13 cellular contexts compared by ENCODE assay signal in genomic region chr16:11101283-11101682, GRCh38.
DNase-seq lines count a peak whose midpoint lies in the region; ATAC-seq and TF ChIP-seq lines count a peak whose summit lies in the region.
"Had no signal": no experiment of that assay in that cellular context is flagged by ENCODE, and none has a peak within 500 bp of the region (broad histone marks: within the 10 kb centered on the region; RNA-seq: fewer than 3 reads in every experiment).

No MANE protein-coding gene starts in this region.

- peaks cover 35% of the 10 kb centered on the region for H3K36me3 Mint-ChIP-seq in activated CD4-positive, alpha-beta T cell treated with anti-CD3 and anti-CD28 coated beads, Interleukin-2, amount 10 ng/mL, durations not matched to agents 7 days and 5 days (ENCODE audit: low read depth)
- H3K36me3 Mint-ChIP-seq in activated CD4-positive, alpha-beta memory T cell treated with anti-CD3 and anti-CD28 coated beads for 36 hours, result peaks cover 12% of the 10 kb centered on the region

- CTCF ChIA-PET in activated CD4-positive, alpha-beta T cell treated with anti-CD3 and anti-CD28 coated beads, Interleukin-2, amount 10 ng/mL, durations not matched to agents 7 days and 5 days (lab: Charles Lee), result interaction anchor here (1.2 to 3.0 kb wide), 5 partner anchors 19 to 62 kb away, joined by 3 to 15 read pairs (median 4); no protein-coding TSS in a partner anchor
- CTCF ChIA-PET in activated CD4-positive, alpha-beta memory T cell treated with anti-CD3 and anti-CD28 coated beads for 36 hours (lab: Charles Lee), result interaction anchor here (1.2 to 2.1 kb wide), 3 partner anchors 11 to 49 kb away, joined by 3 to 16 read pairs (median 14); no protein-coding TSS in a partner anchor

- H3K9me3 ChIP-seq in hepatocyte (ENCODE audit: low read depth), result no peaks in the 10 kb centered on the region
- H3K9me3 ChIP-seq: A549 had no signal

- H3K79me2 ChIP-seq in hepatocyte, result no peaks in the 10 kb centered on the region

- DNase-seq in activated CD4-positive, alpha-beta T cell treated with anti-CD3 and anti-CD28 coated beads, Interleukin-2, amount 10 ng/mL, durations not matched to agents 7 days and 5 days, result no peak
- no peak for DNase-seq in activated CD4-positive, alpha-beta T cell treated with anti-CD3 and anti-CD28 coated beads, Interleukin-2, amount 50 U/mL, for 48 hours
- DNase-seq in activated CD4-positive, alpha-beta memory T cell treated with anti-CD3 and anti-CD28 coated beads for 36 hours, result no peak
- DNase-seq in hepatocyte (ENCODE audit: low spot score) (no peak), dermis blood vessel endothelial cell (no peak), sciatic nerve (ENCODE audit: low spot score) (no peak)
- DNase-seq in stimulated activated CD8-positive, alpha-beta memory T cell treated with anti-CD3 and anti-CD28 coated beads, Interleukin-4, amount 100 ng/mL, for 48 hours, result peak; percentile 34
- DNase-seq: activated CD4-positive, alpha-beta T cell treated with anti-CD3 and anti-CD28 coated beads, Interleukin-2, amount 50 U/mL, for 1 hour; Karpas-422; NCI-H1436 treated with DMSO at 0.1 percent for 48 hours; SW 1271 had no signal

- H3K4me1 ChIP-seq in hepatocyte (ENCODE audit: insufficient read depth), result peaks cover 42% of the 10 kb centered on the region
- H3K4me1 ChIP-seq: A549 had no signal

- no peaks in the 10 kb centered on the region for H4K20me1 ChIP-seq in hepatocyte (ENCODE audit: insufficient read depth, poor library complexity, severe bottlenecking)

- H3K27ac Mint-ChIP-seq in activated CD4-positive, alpha-beta T cell treated with anti-CD3 and anti-CD28 coated beads, Interleukin-2, amount 10 ng/mL, durations not matched to agents 7 days and 5 days, result peak overlapping the region; percentile 87
- H3K27ac Mint-ChIP-seq in activated CD4-positive, alpha-beta memory T cell treated with anti-CD3 and anti-CD28 coated beads for 36 hours, result peak overlapping the region; percentile 92

- peak overlapping the region; percentile 78 for H3K27ac ChIP-seq in hepatocyte
- H3K27ac ChIP-seq: A549 had no signal

- no peak overlapping the region for H3K4me2 ChIP-seq in hepatocyte
- H3K4me2 ChIP-seq: A549 had no signal

- 88% methylated on average over 6 of the region's 6 CpGs for WGBS in hepatocyte (ENCODE audit: low lambda C conversion rate, missing lambda C conversion rate)

- H3K27me3 ChIP-seq in hepatocyte, result no peaks in the 10 kb centered on the region

- POLR2A ChIA-PET in activated CD4-positive, alpha-beta T cell treated with anti-CD3 and anti-CD28 coated beads, Interleukin-2, amount 10 ng/mL, durations not matched to agents 7 days and 5 days (lab: Charles Lee), result interaction anchor here (0.6 to 0.7 kb wide), 2 partner anchors 45 to 137 kb away, joined by 5 to 10 read pairs; no protein-coding TSS in a partner anchor
- POLR2A ChIA-PET in activated CD4-positive, alpha-beta memory T cell treated with anti-CD3 and anti-CD28 coated beads for 36 hours (lab: Charles Lee), result interaction anchor here (1.4 to 2.0 kb wide), 2 partner anchors 11 to 118 kb away, joined by 3 to 9 read pairs; no protein-coding TSS in a partner anchor

- no peak overlapping the region for H3K4me3 Mint-ChIP-seq in activated CD4-positive, alpha-beta T cell treated with anti-CD3 and anti-CD28 coated beads, Interleukin-2, amount 10 ng/mL, durations not matched to agents 7 days and 5 days
- no peak overlapping the region for H3K4me3 Mint-ChIP-seq in activated CD4-positive, alpha-beta memory T cell treated with anti-CD3 and anti-CD28 coated beads for 36 hours

- no peak for TF ChIP-seq CTCF in hepatocyte (IDR thresholded peaks at IDR 0.05; ENCODE audit: poor library complexity)

- H2AFZ ChIP-seq in hepatocyte, result no peak overlapping the region

- intact Hi-C loops in activated CD4-positive, alpha-beta memory T cell treated with anti-CD3 and anti-CD28 coated beads for 36 hours (cut with micrococcal nuclease), result loop anchor here (2.0 to 5.0 kb wide), 2 partner anchors 14 to 76 kb away; no protein-coding TSS in a partner anchor
- intact Hi-C loops in sciatic nerve (cut with DNase I), result no loop called here

- ATAC-seq in sciatic nerve (no peak), HG03159 (IDR thresholded peaks at IDR 0.05; ENCODE audit: unreplicated experiment) (no peak)
- ATAC-seq: A549 had no signal

- no peaks in the 10 kb centered on the region for H3K9me2 ChIP-seq in hepatocyte (replicated peaks; ENCODE audit: insufficient read depth)

- no peaks in the 10 kb centered on the region for H3K27me3 Mint-ChIP-seq in activated CD4-positive, alpha-beta T cell treated with anti-CD3 and anti-CD28 coated beads, Interleukin-2, amount 10 ng/mL, durations not matched to agents 7 days and 5 days
- no peaks in the 10 kb centered on the region for H3K27me3 Mint-ChIP-seq in activated CD4-positive, alpha-beta memory T cell treated with anti-CD3 and anti-CD28 coated beads for 36 hours

- no peak overlapping the region for H3K4me3 ChIP-seq in hepatocyte
- H3K4me3 ChIP-seq: A549 had no signal

- H3K4me1 Mint-ChIP-seq in activated CD4-positive, alpha-beta T cell treated with anti-CD3 and anti-CD28 coated beads, Interleukin-2, amount 10 ng/mL, durations not matched to agents 7 days and 5 days, result peaks cover 88% of the 10 kb centered on the region
- peaks cover 80% of the 10 kb centered on the region for H3K4me1 Mint-ChIP-seq in activated CD4-positive, alpha-beta memory T cell treated with anti-CD3 and anti-CD28 coated beads for 36 hours (ENCODE audit: low read depth)

- H3K36me3 ChIP-seq in hepatocyte (replicated peaks; ENCODE audit: insufficient read depth, low read depth), result no peaks in the 10 kb centered on the region

- no peaks in the 10 kb centered on the region for H3K9me3 Mint-ChIP-seq in activated CD4-positive, alpha-beta T cell treated with anti-CD3 and anti-CD28 coated beads, Interleukin-2, amount 10 ng/mL, durations not matched to agents 7 days and 5 days
- no peaks in the 10 kb centered on the region for H3K9me3 Mint-ChIP-seq in activated CD4-positive, alpha-beta memory T cell treated with anti-CD3 and anti-CD28 coated beads for 36 hours
